ENCODE assay signal across 8 cellular contexts in the genomic region with DNA sequence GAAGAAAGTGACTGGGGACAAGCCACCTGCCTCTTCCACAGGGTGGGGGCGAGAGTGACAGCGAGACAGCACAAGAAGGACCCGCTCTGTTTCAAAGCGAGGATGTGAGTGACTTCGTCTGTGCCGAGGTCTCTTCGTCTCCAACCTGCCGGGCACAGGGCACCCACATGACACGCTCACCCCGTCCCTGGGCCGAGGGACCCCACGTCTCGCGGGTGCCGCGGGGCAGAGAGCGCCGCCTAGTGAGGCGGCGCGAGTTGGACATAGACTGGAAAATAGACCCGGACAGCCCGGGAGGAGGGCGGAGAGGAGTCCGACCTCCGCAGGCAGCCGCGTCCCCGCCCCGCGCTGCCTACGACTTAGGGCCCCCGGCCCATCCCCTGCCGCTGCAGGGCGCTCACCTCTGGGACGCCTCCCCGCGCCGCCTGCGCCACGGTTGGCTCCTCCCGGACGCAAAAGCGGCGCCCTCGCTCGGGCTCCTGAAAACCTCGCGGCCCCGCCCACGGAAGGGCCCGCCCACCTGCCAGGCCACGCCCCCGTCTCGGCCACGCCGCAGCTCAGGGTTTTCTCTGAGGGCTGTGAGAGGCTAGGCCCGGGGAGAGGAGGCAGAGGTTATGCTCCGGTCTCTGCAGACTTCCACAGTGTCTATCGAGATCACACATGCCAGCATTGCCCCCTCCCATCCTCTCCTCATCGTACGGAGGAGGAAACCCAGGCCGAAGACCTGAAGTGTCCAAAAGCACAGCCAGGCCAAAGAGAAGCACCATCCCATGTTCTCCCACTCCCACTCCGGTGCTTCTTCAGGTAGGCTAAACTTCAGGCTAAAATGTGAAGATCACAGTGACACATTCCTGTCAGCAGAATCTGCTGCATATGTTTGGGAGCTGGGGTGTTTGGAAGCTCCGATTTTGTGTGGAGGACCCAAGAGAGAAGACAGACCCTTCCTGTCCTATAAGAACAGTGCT. TPM values are rescaled to one million over a fixed set of nuclear protein-coding genes. Genes with fewer than 3 reads are reported as not detected.
DNase-seq lines count a peak whose midpoint lies in the region; ATAC-seq and TF ChIP-seq lines count a peak whose summit lies in the region.

A gene with protein sequence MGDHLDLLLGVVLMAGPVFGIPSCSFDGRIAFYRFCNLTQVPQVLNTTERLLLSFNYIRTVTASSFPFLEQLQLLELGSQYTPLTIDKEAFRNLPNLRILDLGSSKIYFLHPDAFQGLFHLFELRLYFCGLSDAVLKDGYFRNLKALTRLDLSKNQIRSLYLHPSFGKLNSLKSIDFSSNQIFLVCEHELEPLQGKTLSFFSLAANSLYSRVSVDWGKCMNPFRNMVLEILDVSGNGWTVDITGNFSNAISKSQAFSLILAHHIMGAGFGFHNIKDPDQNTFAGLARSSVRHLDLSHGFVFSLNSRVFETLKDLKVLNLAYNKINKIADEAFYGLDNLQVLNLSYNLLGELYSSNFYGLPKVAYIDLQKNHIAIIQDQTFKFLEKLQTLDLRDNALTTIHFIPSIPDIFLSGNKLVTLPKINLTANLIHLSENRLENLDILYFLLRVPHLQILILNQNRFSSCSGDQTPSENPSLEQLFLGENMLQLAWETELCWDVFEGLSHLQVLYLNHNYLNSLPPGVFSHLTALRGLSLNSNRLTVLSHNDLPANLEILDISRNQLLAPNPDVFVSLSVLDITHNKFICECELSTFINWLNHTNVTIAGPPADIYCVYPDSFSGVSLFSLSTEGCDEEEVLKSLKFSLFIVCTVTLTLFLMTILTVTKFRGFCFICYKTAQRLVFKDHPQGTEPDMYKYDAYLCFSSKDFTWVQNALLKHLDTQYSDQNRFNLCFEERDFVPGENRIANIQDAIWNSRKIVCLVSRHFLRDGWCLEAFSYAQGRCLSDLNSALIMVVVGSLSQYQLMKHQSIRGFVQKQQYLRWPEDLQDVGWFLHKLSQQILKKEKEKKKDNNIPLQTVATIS (minus strand): TSS at position 454 of the 965 bp plus-strand sequence. CDS start 30,217 bp downstream, outside the sequence.

- no peak within 1 kb of the TSS for H2BK120ac ChIP-seq in mesendoderm (ENCODE audit: low read depth, low read length)

- CTCF ChIA-PET in activated CD8-positive, alpha-beta T cell treated with anti-CD3 and anti-CD28 coated beads, Interleukin-2, amount 10 ng/mL, durations not matched to agents 7 days and 5 days (lab: Charles Lee), result interaction anchor here (0.9 to 5.8 kb wide), 18 partner anchors 9 to 429 kb away, joined by 3 to 78 read pairs (median 4); no protein-coding TSS in a partner anchor

- H3K4ac ChIP-seq in mesendoderm (ENCODE audit: low read depth, low read length), result no peak within 1 kb of the TSS

- peak within 1 kb of the TSS; percentile 46 for H3K9ac ChIP-seq in mesendoderm (ENCODE audit: low read length)

- H3K36me3 ChIP-seq in mesendoderm (ENCODE audit: control insufficient read depth, insufficient read depth, low read length), result no peaks in the 10 kb centered on the region

- no peak within 1 kb of the TSS for H4K5ac ChIP-seq in mesendoderm (ENCODE audit: low read length)

- H3K36me3 Mint-ChIP-seq in activated CD8-positive, alpha-beta T cell treated with anti-CD3 and anti-CD28 coated beads, Interleukin-2, amount 10 ng/mL, durations not matched to agents 7 days and 5 days (ENCODE audit: low read depth), result no peaks in the 10 kb centered on the region

- H4K8ac ChIP-seq in mesendoderm (ENCODE audit: low read depth, low read length), result no peak within 1 kb of the TSS

- no peak within 1 kb of the TSS for H2AK5ac ChIP-seq in mesendoderm (ENCODE audit: low read length)

- H3K27ac ChIP-seq in C4-2B (peak within 1 kb of the TSS; percentile 58), mesendoderm (ENCODE audit: low read depth, low read length) (no peak within 1 kb of the TSS)

- H2BK15ac ChIP-seq in mesendoderm (replicated peaks; ENCODE audit: low read depth), result no peak within 1 kb of the TSS

- H3K79me2 ChIP-seq in mesendoderm (ENCODE audit: control insufficient read depth, insufficient read depth, low read length), result no peaks in the 10 kb centered on the region

- H3K56ac ChIP-seq in mesendoderm (ENCODE audit: low read length), result peak within 1 kb of the TSS; percentile 72

- H3K4me3 Mint-ChIP-seq in activated CD8-positive, alpha-beta T cell treated with anti-CD3 and anti-CD28 coated beads, Interleukin-2, amount 10 ng/mL, durations not matched to agents 7 days and 5 days, result peak within 1 kb of the TSS; percentile 68

- H3K79me1 ChIP-seq in mesendoderm (ENCODE audit: low read length), result no peaks in the 10 kb centered on the region

- POLR2A ChIA-PET in activated CD8-positive, alpha-beta T cell treated with anti-CD3 and anti-CD28 coated beads, Interleukin-2, amount 10 ng/mL, durations not matched to agents 7 days and 5 days (lab: Charles Lee), result interaction anchor here (0.6 to 1.5 kb wide), 3 partner anchors 13 to 102 kb away, joined by 3 to 6 read pairs (median 4); no protein-coding TSS in a partner anchor

- H3K4me3 ChIP-seq in mesendoderm (ENCODE audit: low read length), result peak within 1 kb of the TSS; percentile 31

- no CpG with 5 or more reads among the region's 65 CpGs for WGBS in mesendoderm (ENCODE audit: extremely low coverage, insufficient coverage, low lambda C conversion rate)

- H3K27me3 Mint-ChIP-seq in activated CD8-positive, alpha-beta T cell treated with anti-CD3 and anti-CD28 coated beads, Interleukin-2, amount 10 ng/mL, durations not matched to agents 7 days and 5 days (ENCODE audit: low read depth), result peaks cover 12% of the 10 kb centered on the region

- no peak within 1 kb of the TSS for H3K23ac ChIP-seq in mesendoderm (ENCODE audit: low read length)

- H3K18ac ChIP-seq in mesendoderm (ENCODE audit: low read length), result no peak within 1 kb of the TSS

- peaks cover 10% of the 10 kb centered on the region for H3K4me1 Mint-ChIP-seq in activated CD8-positive, alpha-beta T cell treated with anti-CD3 and anti-CD28 coated beads, Interleukin-2, amount 10 ng/mL, durations not matched to agents 7 days and 5 days (ENCODE audit: low read depth)

- H3K9me3 Mint-ChIP-seq in activated CD8-positive, alpha-beta T cell treated with anti-CD3 and anti-CD28 coated beads, Interleukin-2, amount 10 ng/mL, durations not matched to agents 7 days and 5 days (ENCODE audit: insufficient read depth), result peaks cover 5% of the 10 kb centered on the region

- H3K27me3 ChIP-seq in mesendoderm (ENCODE audit: insufficient read depth, low read length, poor library complexity), result no peaks in the 10 kb centered on the region

- H2BK5ac ChIP-seq in mesendoderm (ENCODE audit: low read length), result no peak within 1 kb of the TSS

- peaks cover 2% of the 10 kb centered on the region for H3K4me1 ChIP-seq in mesendoderm (ENCODE audit: control insufficient read depth, low read depth, low read length)

- TF ChIP-seq CTCF in C4-2B (conservative IDR thresholded peaks at IDR 0.05), result peak; percentile 95

- peak within 1 kb of the TSS; percentile 75 for H3K4me2 ChIP-seq in mesendoderm (ENCODE audit: low read length)

- DNase-seq in NCI-H748 (lab: John Stamatoyannopoulos, UW; ENCODE audit: unreplicated experiment), result peak; percentile 86
- DNase-seq in activated CD8-positive, alpha-beta T cell treated with anti-CD3 and anti-CD28 coated beads, Interleukin-2, amount 10 ng/mL, durations not matched to agents 7 days and 5 days, result peak; percentile 89
- DNase-seq in effector CD8-positive, alpha-beta T cell (lab: John Stamatoyannopoulos, UW), result peak; percentile 82
- peak; percentile 82 for DNase-seq in mesendoderm
- DNase-seq in stimulated activated CD8-positive, alpha-beta memory T cell treated with anti-CD3 and anti-CD28 coated beads, Interleukin-15, amount 100 ng/mL, for 1 hour (ENCODE audit: low read depth), result peak; percentile 84

- H3K27ac Mint-ChIP-seq in activated CD8-positive, alpha-beta T cell treated with anti-CD3 and anti-CD28 coated beads, Interleukin-2, amount 10 ng/mL, durations not matched to agents 7 days and 5 days, result peak within 1 kb of the TSS; percentile 50

- ATAC-seq in GM19372 (IDR thresholded peaks at IDR 0.05; ENCODE audit: low read depth, unreplicated experiment), result peak; percentile 85
- peak; percentile 86 for ATAC-seq in HG03469 (IDR thresholded peaks at IDR 0.05; ENCODE audit: unreplicated experiment)
- ATAC-seq in activated CD8-positive, alpha-beta T cell treated with anti-CD3 and anti-CD28 coated beads, Interleukin-2, amount 10 ng/mL, durations not matched to agents 7 days and 5 days, result peak; percentile 94

RNA-seq across cellular contexts. Expression of the gene that starts here (rescaled TPM):
- under 1 TPM; 0.32 to 0.44 TPM for total RNA-seq in activated CD8-positive, alpha-beta T cell treated with anti-CD3 and anti-CD28 coated beads, Interleukin-2, amount 10 ng/mL, durations not matched to agents 7 days and 5 days
- 0.25 TPM for polyA plus RNA-seq in mesendoderm (2013, experiment 1 of 2)
- polyA plus RNA-seq in mesendoderm (2013, experiment 2 of 2), result 0.21 TPM

Comparison
In these comparisons a context has a peak if more than half of its experiments do, and no peak if none do; other contexts are left out.
1. Peak in DNase-seq and ATAC-seq in activated CD8-positive, alpha-beta T cell treated with anti-CD3 and anti-CD28 coated beads, Interleukin-2, amount 10 ng/mL, durations not matched to agents 7 days and 5 days; RNA of the gene not detected or under 1 TPM.